ENCODE assay signal across 8 cellular contexts in the genomic region with DNA sequence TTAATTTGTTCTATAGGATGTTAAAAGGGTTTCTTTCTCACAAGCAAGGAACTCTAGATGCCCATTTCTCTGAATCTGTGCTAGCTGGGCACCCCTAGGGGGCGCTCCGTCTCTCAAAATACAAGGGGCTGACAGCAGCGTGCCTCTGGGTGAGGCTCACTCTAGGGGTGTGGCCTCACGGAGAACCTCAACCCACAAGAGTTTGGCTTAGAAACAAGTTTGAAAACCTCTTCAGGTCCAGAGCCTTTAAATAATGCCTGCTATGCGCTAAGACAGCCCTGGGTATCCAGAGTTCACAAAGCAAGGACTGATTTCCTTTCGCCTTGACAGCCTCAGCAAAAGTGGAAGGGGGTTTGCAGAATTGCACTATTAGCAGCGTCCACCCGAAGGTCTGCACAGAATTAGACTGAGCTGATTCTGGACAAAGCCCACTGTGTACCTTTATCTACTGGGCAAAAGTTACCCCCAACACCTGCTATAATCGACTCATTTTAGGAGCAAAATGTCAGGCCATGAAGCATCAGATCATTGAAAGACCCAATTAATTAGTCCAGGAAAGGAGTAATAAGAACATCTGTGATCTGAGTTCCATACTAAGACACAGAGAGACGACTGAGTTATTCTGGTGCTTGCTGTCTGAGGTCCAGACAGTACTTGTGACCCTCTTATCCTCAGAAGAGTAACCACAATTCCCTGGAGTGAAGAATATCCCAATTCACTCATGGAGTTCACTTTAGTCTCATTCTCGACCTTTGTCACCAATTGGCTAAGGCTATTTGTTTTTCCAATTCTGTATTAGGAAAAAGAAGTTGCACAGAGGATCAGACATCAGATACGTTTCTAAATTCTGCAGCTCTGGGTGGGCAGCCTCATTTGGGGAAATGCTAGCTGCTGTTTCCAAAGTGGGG. TPM values are rescaled to one million over a fixed set of nuclear protein-coding genes. Genes with fewer than 3 reads are reported as not detected.
DNase-seq lines count a peak whose midpoint lies in the region; ATAC-seq and TF ChIP-seq lines count a peak whose summit lies in the region.

No MANE protein-coding gene starts in this region.

- TF ChIP-seq POLR2A in stomach (IDR thresholded peaks at IDR 0.05), result no peak

- H3K9me3 Mint-ChIP-seq in neural progenitor cell, result no peaks in the 10 kb centered on the region

- H3K4me1 ChIP-seq in foreskin keratinocyte (peaks cover 17% of the 10 kb centered on the region), neural progenitor cell (peaks cover 10% of the 10 kb centered on the region), stomach (peaks cover 0 to 22% (median 16%) of the 10 kb centered on the region in 4 donors)

- WGBS in stomach, 5 donors, result 0 to 2% (median 1%) methylated on average over 11 to 12 of the region's 12 CpGs

- no peak overlapping the region for H3K27ac Mint-ChIP-seq in neural progenitor cell

- peaks cover 4% of the 10 kb centered on the region for H3K27me3 Mint-ChIP-seq in neural progenitor cell (ENCODE audit: insufficient read depth, low read depth)

- peak overlapping the region; percentile 80 for H3K4me3 Mint-ChIP-seq in neural progenitor cell

- H3K4me3 ChIP-seq in LNCaP clone FGC (ENCODE audit: low read depth, low read length) (no peak overlapping the region), neural progenitor cell (peak overlapping the region; percentile 43), stomach (peak overlapping the region; percentile 41 to 54 (median 48))

- peak overlapping the region; percentile 52 for H2AFZ ChIP-seq in neural progenitor cell (replicated peaks)

- no peak overlapping the region for H3K27ac ChIP-seq in foreskin keratinocyte
- H3K27ac ChIP-seq in neural progenitor cell, result no peak overlapping the region
- peak overlapping the region; percentile 10 to 90 (median 85) for H3K27ac ChIP-seq in stomach

- H4K20me1 ChIP-seq in neural progenitor cell (ENCODE audit: low read depth), result no peaks in the 10 kb centered on the region

- H3K27me3 ChIP-seq in foreskin keratinocyte (no peaks in the 10 kb centered on the region), neural progenitor cell (peaks cover 40% of the 10 kb centered on the region), stomach (peaks cover 0 to 5% (median 3%) of the 10 kb centered on the region in 3 donors)

- intact Hi-C loops in stomach (cut with DNase I; ENCODE audit: low total_unique reads), result loop anchor here (5.0 to 10.0 kb wide), 2 partner anchors 94 to 127 kb away; no protein-coding TSS in a partner anchor

- no peaks in the 10 kb centered on the region for H3F3A ChIP-seq in neural progenitor cell (ENCODE audit: low read depth)

- peaks cover 14% of the 10 kb centered on the region for H3K4me1 Mint-ChIP-seq in neural progenitor cell

- DNase-seq in EL, result peak; percentile 90
- peak; percentile 95 for DNase-seq in H4 (ENCODE audit: low spot score)
- DNase-seq in LNCaP clone FGC (ENCODE audit: low read depth), result peak; percentile 39
- peak; percentile 50 for DNase-seq in SHP77 treated with DMSO at 0.1 percent for 48 hours (lab: John Stamatoyannopoulos, UW)
- DNase-seq in activated gamma-delta T cell treated with Interleukin-2 at 50 U/mL for 16 hours, result peak; percentile 82
- DNase-seq in foreskin keratinocyte, result peak; percentile 42 to 76
- peak; percentile 92 for DNase-seq in neural progenitor cell (ENCODE audit: low spot score)
- peak; percentile 86 for DNase-seq in stomach

- H3K36me3 ChIP-seq in neural progenitor cell, result no peaks in the 10 kb centered on the region
- H3K36me3 ChIP-seq in stomach, result no peaks in the 10 kb centered on the region

- no peaks in the 10 kb centered on the region for H3K36me3 Mint-ChIP-seq in neural progenitor cell

- no peak overlapping the region for H3K9ac ChIP-seq in neural progenitor cell

- no peaks in the 10 kb centered on the region for H3K79me2 ChIP-seq in neural progenitor cell (ENCODE audit: low read depth)

- H3K4me2 ChIP-seq in neural progenitor cell, result peak overlapping the region; percentile 77

- TF ChIP-seq EP300 in stomach (IDR thresholded peaks at IDR 0.05), result no peak

- peak; percentile 94 for ATAC-seq in foreskin keratinocyte

- no peaks in the 10 kb centered on the region for H3K9me3 ChIP-seq in neural progenitor cell (ENCODE audit: low read depth)
- H3K9me3 ChIP-seq in stomach, result no peaks in the 10 kb centered on the region

- TF ChIP-seq CTCF in LNCaP clone FGC (IDR thresholded peaks at IDR 0.05; ENCODE audit: control insufficient read depth, extremely low read depth, insufficient read depth) (peak; percentile 92), foreskin keratinocyte (conservative IDR thresholded peaks at IDR 0.05) (peak; percentile 96), neural progenitor cell (IDR thresholded peaks at IDR 0.05) (peak; percentile 100), stomach (IDR thresholded peaks at IDR 0.05) (peak in 5 of 7 experiments; percentile 63 to 92 (median 83))

RNA-seq across cellular contexts. Expression of a gene that starts 0.6 kb away (rescaled TPM):
- total RNA-seq in H4 (2014; rRNA removed; shearing (Covaris generic)), result 23.8 and 26.5 TPM in 2 replicates
- total RNA-seq in foreskin keratinocyte (1.3 and 3.6 TPM in 2 replicates), neural progenitor cell (ENCODE audit: low replicate concordance) (not detected in 2 replicates), stomach (10 to 100 TPM in 4 of 5 donors, 1 to 10 TPM in 1; 8.4 to 58.7 (median 44.9) TPM)
- polyA plus RNA-seq in foreskin keratinocyte (0.57 and 0.76 TPM in 2 replicates), stomach (1 to 10 TPM; 3.0 to 3.7 (median 3.2) TPM)

RNA-seq across cellular contexts. Expression of a gene that starts 37.4 kb away (rescaled TPM):
- total RNA-seq in H4 (2014; rRNA removed; shearing (Covaris generic)), result 23.9 and 33.0 TPM in 2 replicates
- total RNA-seq in foreskin keratinocyte, result 9.9 and 10.7 TPM in 2 replicates
- polyA plus RNA-seq in foreskin keratinocyte, result 4.8 and 5.5 TPM in 2 replicates
- total RNA-seq in neural progenitor cell (ENCODE audit: low replicate concordance), result 19.0 and 32.0 TPM in 2 replicates
- 10 to 100 TPM in 4 of 5 donors, 1 to 10 TPM in 1; 8.4 to 37.1 (median 26.3) TPM for total RNA-seq in stomach
- polyA plus RNA-seq in stomach, result 10 to 100 TPM in 2 of 3 donors, 1 to 10 TPM in 1; 6.3 to 17.1 (median 10.0) TPM

Comparison
In these comparisons a context has a peak if more than half of its experiments do, and no peak if none do; other contexts are left out.
1. DNase-seq: peak in every context shown above with its lines; median percentile 95 in H4; 92 in neural progenitor cell; 90 in EL; 86 in stomach; 82 in activated gamma-delta T cell treated with Interleukin-2 at 50 U/mL for 16 hours; 59 in foreskin keratinocyte; 50 in SHP77 treated with DMSO at 0.1 percent for 48 hours; 39 in LNCaP clone FGC.
2. H3K27ac ChIP-seq: peak in stomach (5 of 5); none in foreskin keratinocyte (single experiment) and neural progenitor cell (single experiment).
3. Peak in every context shown above with its lines, with median percentiles within 50 percentile points of each other: CTCF ChIP-seq.